Comparison of ENCODE assay signal across 8 cellular contexts in the genomic region with DNA sequence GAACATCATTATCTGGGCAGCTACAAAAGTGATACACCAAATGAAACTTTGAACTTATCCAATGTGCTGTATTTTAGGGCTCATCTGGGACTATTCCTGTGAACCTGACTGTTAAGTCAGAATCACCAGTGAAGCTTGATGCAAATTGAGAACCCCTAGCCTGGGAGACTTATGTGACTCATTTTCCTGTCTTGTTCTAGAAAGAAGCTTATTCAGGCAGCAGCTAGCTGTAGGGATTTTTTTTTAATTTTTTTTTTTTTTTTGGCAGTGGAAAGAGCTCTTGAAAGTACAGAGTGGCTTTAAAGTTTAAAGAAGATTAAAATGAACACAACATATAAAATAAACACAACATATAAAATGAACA.
DNase-seq lines count a peak whose midpoint lies in the region; ATAC-seq and TF ChIP-seq lines count a peak whose summit lies in the region.

No MANE protein-coding gene starts in this region.

- peak overlapping the region; percentile 91 for H3K4me3 Mint-ChIP-seq in activated T-cell treated with anti-CD3 and anti-CD28 coated beads, Interleukin-2, amount 50 U/mL, for 24 hours
- H3K4me3 Mint-ChIP-seq in activated T-helper 2 cell treated with anti-CD3 and anti-CD28 coated beads, Interferon-gamma antibody, Interleukin-2, Interleukin-4, amounts not matched to agents 10 μg/mL and 5 μg/mL and 100 μg/mL, durations not matched to agents 14 hours and 24 hours and 36 hours (ENCODE audit: low read depth) = peak overlapping the region; percentile 52

- H3K36me3 ChIP-seq in mesodermal cell (ENCODE audit: control insufficient read depth, insufficient read depth, low read length) (no peaks in the 10 kb centered on the region), tibial nerve (no peaks in the 10 kb centered on the region)

- no peak for TF ChIP-seq POLR2A in tibial nerve (IDR thresholded peaks at IDR 0.05)

- H3K4me3 ChIP-seq in mesodermal cell (ENCODE audit: extremely low read depth, insufficient read depth, low read length, poor library complexity, severe bottlenecking) (no peak overlapping the region), tibial nerve (no peak overlapping the region)

- DNase-seq in activated T-cell treated with anti-CD3 and anti-CD28 coated beads, Interleukin-2, amount 50 U/mL, for 24 hours = no peak
- DNase-seq in activated T-cell treated with anti-CD3 and anti-CD28 coated beads, Interleukin-2, amount 50 U/mL, for 1 hour = no peak
- DNase-seq in activated T-helper 2 cell treated with anti-CD3 and anti-CD28 coated beads, Interferon-gamma antibody, Interleukin-2, Interleukin-4, amounts not matched to agents 10 μg/mL and 5 μg/mL and 100 μg/mL, durations not matched to agents 14 hours and 24 hours and 36 hours (ENCODE audit: low spot score) = no peak
- DNase-seq in C1 segment of cervical spinal cord (lab: John Stamatoyannopoulos, UW) (no peak), tibial nerve (ENCODE audit: low spot score in 2 of 2) (no peak), HuH-7.5 (ENCODE audit: low spot score) (no peak)

- no peaks in the 10 kb centered on the region for H3K27me3 ChIP-seq in tibial nerve

- no peak for TF ChIP-seq CTCF in tibial nerve (IDR thresholded peaks at IDR 0.05)

- peak overlapping the region; percentile 99 for H3K27ac Mint-ChIP-seq in activated T-cell treated with anti-CD3 and anti-CD28 coated beads, Interleukin-2, amount 50 U/mL, for 24 hours
- H3K27ac Mint-ChIP-seq in activated T-helper 2 cell treated with anti-CD3 and anti-CD28 coated beads, Interferon-gamma antibody, Interleukin-2, Interleukin-4, amounts not matched to agents 10 μg/mL and 5 μg/mL and 100 μg/mL, durations not matched to agents 14 hours and 24 hours and 36 hours = peak overlapping the region; percentile 92

- H3K4me1 Mint-ChIP-seq in activated T-cell treated with anti-CD3 and anti-CD28 coated beads, Interleukin-2, amount 50 U/mL, for 24 hours (ENCODE audit: low read depth) = peaks cover 92% of the 10 kb centered on the region
- peaks cover 88% of the 10 kb centered on the region for H3K4me1 Mint-ChIP-seq in activated T-helper 2 cell treated with anti-CD3 and anti-CD28 coated beads, Interferon-gamma antibody, Interleukin-2, Interleukin-4, amounts not matched to agents 10 μg/mL and 5 μg/mL and 100 μg/mL, durations not matched to agents 14 hours and 24 hours and 36 hours (ENCODE audit: low read depth)

- H3K27me3 Mint-ChIP-seq in activated T-cell treated with anti-CD3 and anti-CD28 coated beads, Interleukin-2, amount 50 U/mL, for 24 hours = no peaks in the 10 kb centered on the region
- no peaks in the 10 kb centered on the region for H3K27me3 Mint-ChIP-seq in activated T-helper 2 cell treated with anti-CD3 and anti-CD28 coated beads, Interferon-gamma antibody, Interleukin-2, Interleukin-4, amounts not matched to agents 10 μg/mL and 5 μg/mL and 100 μg/mL, durations not matched to agents 14 hours and 24 hours and 36 hours (ENCODE audit: low read depth)

- ATAC-seq in HG03342 (IDR thresholded peaks at IDR 0.05; ENCODE audit: unreplicated experiment) = peak; percentile 23

- H3K27ac ChIP-seq in mesodermal cell (ENCODE audit: low read depth, low read length, severe bottlenecking) = peak overlapping the region; percentile 30
- peak overlapping the region in 2 of 4 donors; percentile 17 to 75 for H3K27ac ChIP-seq in tibial nerve

- intact Hi-C loops in activated T-helper 2 cell treated with anti-CD3 and anti-CD28 coated beads, Interferon-gamma antibody, Interleukin-2, Interleukin-4, amounts not matched to agents 10 μg/mL and 5 μg/mL and 100 μg/mL, durations not matched to agents 14 hours and 24 hours and 36 hours (cut with micrococcal nuclease) = loop anchor here (1.0 to 2.0 kb wide), 3 partner anchors 13 to 122 kb away; no protein-coding TSS in a partner anchor

- no peak for TF ChIP-seq EP300 in tibial nerve (IDR thresholded peaks at IDR 0.05)

- H3K9me3 Mint-ChIP-seq in activated T-cell treated with anti-CD3 and anti-CD28 coated beads, Interleukin-2, amount 50 U/mL, for 24 hours = no peaks in the 10 kb centered on the region
- no peaks in the 10 kb centered on the region for H3K9me3 Mint-ChIP-seq in activated T-helper 2 cell treated with anti-CD3 and anti-CD28 coated beads, Interferon-gamma antibody, Interleukin-2, Interleukin-4, amounts not matched to agents 10 μg/mL and 5 μg/mL and 100 μg/mL, durations not matched to agents 14 hours and 24 hours and 36 hours

- peaks cover 70% of the 10 kb centered on the region for H3K36me3 Mint-ChIP-seq in activated T-cell treated with anti-CD3 and anti-CD28 coated beads, Interleukin-2, amount 50 U/mL, for 24 hours (ENCODE audit: low read depth)
- peaks cover 32% of the 10 kb centered on the region for H3K36me3 Mint-ChIP-seq in activated T-helper 2 cell treated with anti-CD3 and anti-CD28 coated beads, Interferon-gamma antibody, Interleukin-2, Interleukin-4, amounts not matched to agents 10 μg/mL and 5 μg/mL and 100 μg/mL, durations not matched to agents 14 hours and 24 hours and 36 hours (ENCODE audit: low read depth)

- peaks cover 36% of the 10 kb centered on the region for H3K4me1 ChIP-seq in mesodermal cell (ENCODE audit: control insufficient read depth, insufficient read depth, low read length, poor library complexity, severe bottlenecking)
- H3K4me1 ChIP-seq in tibial nerve = peaks cover 0 to 18% (median 9%) of the 10 kb centered on the region in 4 donors

- no peaks in the 10 kb centered on the region for H3K9me3 ChIP-seq in mesodermal cell (ENCODE audit: control insufficient read depth, low read length)
- no peaks in the 10 kb centered on the region for H3K9me3 ChIP-seq in tibial nerve
